1 cellular context compared by ENCODE assay signal in the genomic region with DNA sequence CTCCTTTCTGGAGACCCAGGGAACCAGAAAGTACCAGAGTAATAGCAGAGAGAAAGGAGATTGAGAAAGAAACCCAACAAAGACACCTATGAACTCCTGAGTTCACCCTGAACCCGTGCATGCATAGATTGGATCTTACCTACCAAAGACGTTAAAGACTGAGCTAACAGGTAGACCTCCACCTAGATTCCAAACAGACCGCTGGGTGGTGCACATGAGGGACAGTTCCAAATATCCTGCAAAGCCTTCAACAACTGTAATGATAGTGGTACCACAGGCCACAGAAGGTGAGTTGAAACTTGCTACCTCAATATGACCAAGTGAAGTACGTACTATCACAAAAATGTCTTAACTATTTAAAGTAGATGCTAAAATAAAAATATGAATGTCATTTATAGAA.
TF ChIP-seq lines count a peak whose summit lies in the region.

No MANE protein-coding gene starts in this region.

TF ChIP-seq in GM23338, 12 proteins besides CTCF, POLR2A, EP300 and RAD21:
- TF ChIP-seq, protein P1, sequence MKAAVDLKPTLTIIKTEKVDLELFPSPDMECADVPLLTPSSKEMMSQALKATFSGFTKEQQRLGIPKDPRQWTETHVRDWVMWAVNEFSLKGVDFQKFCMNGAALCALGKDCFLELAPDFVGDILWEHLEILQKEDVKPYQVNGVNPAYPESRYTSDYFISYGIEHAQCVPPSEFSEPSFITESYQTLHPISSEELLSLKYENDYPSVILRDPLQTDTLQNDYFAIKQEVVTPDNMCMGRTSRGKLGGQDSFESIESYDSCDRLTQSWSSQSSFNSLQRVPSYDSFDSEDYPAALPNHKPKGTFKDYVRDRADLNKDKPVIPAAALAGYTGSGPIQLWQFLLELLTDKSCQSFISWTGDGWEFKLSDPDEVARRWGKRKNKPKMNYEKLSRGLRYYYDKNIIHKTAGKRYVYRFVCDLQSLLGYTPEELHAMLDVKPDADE (IDR thresholded peaks at IDR 0.05): no peak
- TF ChIP-seq, protein P2, sequence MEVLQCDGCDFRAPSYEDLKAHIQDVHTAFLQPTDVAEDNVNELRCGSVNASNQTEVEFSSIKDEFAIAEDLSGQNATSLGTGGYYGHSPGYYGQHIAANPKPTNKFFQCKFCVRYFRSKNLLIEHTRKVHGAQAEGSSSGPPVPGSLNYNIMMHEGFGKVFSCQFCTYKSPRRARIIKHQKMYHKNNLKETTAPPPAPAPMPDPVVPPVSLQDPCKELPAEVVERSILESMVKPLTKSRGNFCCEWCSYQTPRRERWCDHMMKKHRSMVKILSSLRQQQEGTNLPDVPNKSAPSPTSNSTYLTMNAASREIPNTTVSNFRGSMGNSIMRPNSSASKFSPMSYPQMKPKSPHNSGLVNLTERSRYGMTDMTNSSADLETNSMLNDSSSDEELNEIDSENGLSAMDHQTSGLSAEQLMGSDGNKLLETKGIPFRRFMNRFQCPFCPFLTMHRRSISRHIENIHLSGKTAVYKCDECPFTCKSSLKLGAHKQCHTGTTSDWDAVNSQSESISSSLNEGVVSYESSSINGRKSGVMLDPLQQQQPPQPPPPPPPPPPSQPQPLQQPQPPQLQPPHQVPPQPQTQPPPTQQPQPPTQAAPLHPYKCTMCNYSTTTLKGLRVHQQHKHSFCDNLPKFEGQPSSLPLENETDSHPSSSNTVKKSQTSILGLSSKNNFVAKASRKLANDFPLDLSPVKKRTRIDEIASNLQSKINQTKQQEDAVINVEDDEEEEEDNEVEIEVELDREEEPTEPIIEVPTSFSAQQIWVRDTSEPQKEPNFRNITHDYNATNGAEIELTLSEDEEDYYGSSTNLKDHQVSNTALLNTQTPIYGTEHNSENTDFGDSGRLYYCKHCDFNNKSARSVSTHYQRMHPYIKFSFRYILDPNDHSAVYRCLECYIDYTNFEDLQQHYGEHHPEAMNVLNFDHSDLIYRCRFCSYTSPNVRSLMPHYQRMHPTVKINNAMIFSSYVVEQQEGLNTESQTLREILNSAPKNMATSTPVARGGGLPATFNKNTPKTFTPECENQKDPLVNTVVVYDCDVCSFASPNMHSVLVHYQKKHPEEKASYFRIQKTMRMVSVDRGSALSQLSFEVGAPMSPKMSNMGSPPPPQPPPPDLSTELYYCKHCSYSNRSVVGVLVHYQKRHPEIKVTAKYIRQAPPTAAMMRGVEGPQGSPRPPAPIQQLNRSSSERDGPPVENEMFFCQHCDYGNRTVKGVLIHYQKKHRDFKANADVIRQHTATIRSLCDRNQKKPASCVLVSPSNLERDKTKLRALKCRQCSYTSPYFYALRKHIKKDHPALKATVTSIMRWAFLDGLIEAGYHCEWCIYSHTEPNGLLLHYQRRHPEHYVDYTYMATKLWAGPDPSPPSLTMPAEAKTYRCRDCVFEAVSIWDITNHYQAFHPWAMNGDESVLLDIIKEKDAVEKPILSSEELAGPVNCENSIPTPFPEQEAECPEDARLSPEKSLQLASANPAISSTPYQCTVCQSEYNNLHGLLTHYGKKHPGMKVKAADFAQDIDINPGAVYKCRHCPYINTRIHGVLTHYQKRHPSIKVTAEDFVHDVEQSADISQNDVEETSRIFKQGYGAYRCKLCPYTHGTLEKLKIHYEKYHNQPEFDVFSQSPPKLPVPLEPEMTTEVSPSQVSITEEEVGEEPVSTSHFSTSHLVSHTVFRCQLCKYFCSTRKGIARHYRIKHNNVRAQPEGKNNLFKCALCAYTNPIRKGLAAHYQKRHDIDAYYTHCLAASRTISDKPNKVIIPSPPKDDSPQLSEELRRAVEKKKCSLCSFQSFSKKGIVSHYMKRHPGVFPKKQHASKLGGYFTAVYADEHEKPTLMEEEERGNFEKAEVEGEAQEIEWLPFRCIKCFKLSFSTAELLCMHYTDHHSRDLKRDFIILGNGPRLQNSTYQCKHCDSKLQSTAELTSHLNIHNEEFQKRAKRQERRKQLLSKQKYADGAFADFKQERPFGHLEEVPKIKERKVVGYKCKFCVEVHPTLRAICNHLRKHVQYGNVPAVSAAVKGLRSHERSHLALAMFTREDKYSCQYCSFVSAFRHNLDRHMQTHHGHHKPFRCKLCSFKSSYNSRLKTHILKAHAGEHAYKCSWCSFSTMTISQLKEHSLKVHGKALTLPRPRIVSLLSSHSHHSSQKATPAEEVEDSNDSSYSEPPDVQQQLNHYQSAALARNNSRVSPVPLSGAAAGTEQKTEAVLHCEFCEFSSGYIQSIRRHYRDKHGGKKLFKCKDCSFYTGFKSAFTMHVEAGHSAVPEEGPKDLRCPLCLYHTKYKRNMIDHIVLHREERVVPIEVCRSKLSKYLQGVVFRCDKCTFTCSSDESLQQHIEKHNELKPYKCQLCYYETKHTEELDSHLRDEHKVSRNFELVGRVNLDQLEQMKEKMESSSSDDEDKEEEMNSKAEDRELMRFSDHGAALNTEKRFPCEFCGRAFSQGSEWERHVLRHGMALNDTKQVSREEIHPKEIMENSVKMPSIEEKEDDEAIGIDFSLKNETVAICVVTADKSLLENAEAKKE (CRISPR knock-in tag; IDR thresholded peaks at IDR 0.05): no peak
- TF ChIP-seq POLR2AphosphoS5 (IDR thresholded peaks at IDR 0.05; ENCODE audit: low read depth): no peak
- no peak for TF ChIP-seq JUNB (IDR thresholded peaks at IDR 0.05; ENCODE audit: unreplicated experiment)
- TF ChIP-seq EZH2 (IDR thresholded peaks at IDR 0.05; ENCODE audit: low read depth, unreplicated experiment): no peak
